In genomic region chr14:71834308-71835204, GRCh38 we compare ENCODE assay signal across 23 cellular contexts.
"Had no signal": no experiment of that assay in that cellular context is flagged by ENCODE, and none has a peak within 500 bp of the region (broad histone marks: within the 10 kb centered on the region; RNA-seq: fewer than 3 reads in every experiment).

No MANE protein-coding gene starts in this region.

- H3K9me3 ChIP-seq: ascending aorta, body of pancreas had no signal

- H3K27ac ChIP-seq: ascending aorta, body of pancreas had no signal

- H3K4me3 ChIP-seq: ascending aorta, body of pancreas had no signal

- H3K4me1 ChIP-seq: ascending aorta, body of pancreas had no signal

- H3K9me3 Mint-ChIP-seq: central memory CD8-positive, alpha-beta T cell had no signal

- H3K4me1 Mint-ChIP-seq: activated CD4-positive, alpha-beta T cell treated with anti-CD3 and anti-CD28 coated beads, Interleukin-2, amount 10 ng/mL, durations not matched to agents 7 days and 5 days; activated naive CD8-positive, alpha-beta T cell treated with anti-CD3 and anti-CD28 coated beads, Interleukin-2, amount 50 U/mL, for 24 hours; central memory CD8-positive, alpha-beta T cell; T-helper 17 cell had no signal

- ATAC-seq: activated naive CD4-positive, alpha-beta T cell treated with anti-CD3 and anti-CD28 coated beads, Interleukin-2, amount 50 U/mL, for 72 hours; activated naive CD8-positive, alpha-beta T cell treated with anti-CD3 and anti-CD28 coated beads, Interleukin-2, amount 50 U/mL, for 24 hours; activated T-cell treated with anti-CD3 and anti-CD28 coated beads, Interleukin-2, amount 50 U/mL, for 4 hours; body of pancreas; T-helper 17 cell had no signal

- DNase-seq: activated CD4-positive, alpha-beta memory T cell treated with anti-CD3 and anti-CD28 coated beads for 36 hours; activated CD4-positive, alpha-beta T cell treated with anti-CD3 and anti-CD28 coated beads, Interleukin-2, amount 10 ng/mL, durations not matched to agents 7 days and 5 days; activated CD4-positive, CD25-positive, alpha-beta regulatory T cell; activated CD8-positive, alpha-beta memory T cell treated with anti-CD3 and anti-CD28 coated beads for 24 hours; activated effector memory CD4-positive, alpha-beta T cell treated with anti-CD3 and anti-CD28 coated beads, Interleukin-2, amount 50 U/mL, for 16 hours; activated naive CD4-positive, alpha-beta T cell treated with Interleukin-2 at 50 U/mL for 16 hours; activated naive CD8-positive, alpha-beta T cell treated with anti-CD3 and anti-CD28 coated beads, Interleukin-2, amount 50 U/mL, for 24 hours; activated T-cell treated with anti-CD3 and anti-CD28 coated beads, Interleukin-2, amount 50 U/mL, for 4 hours; amniotic stem cell; body of pancreas; NCI-H1092; NCI-H2029; NCI-H2107; NCI-H345; NCI-H510A treated with DMSO at 0.1 percent for 48 hours; NCI-H69; NK-92 treated with Interleukin-12 subunit alpha and Interleukin-12 subunit beta, amount 100 ng/mL, for 24 hours; SHP77 treated with DMSO at 0.1 percent for 48 hours; T-helper 17 cell; T-helper 9 cell had no signal

- H3K4me3 Mint-ChIP-seq: activated CD4-positive, alpha-beta memory T cell treated with anti-CD3 and anti-CD28 coated beads for 36 hours; activated CD4-positive, alpha-beta T cell treated with anti-CD3 and anti-CD28 coated beads, Interleukin-2, amount 10 ng/mL, durations not matched to agents 7 days and 5 days; activated naive CD8-positive, alpha-beta T cell treated with anti-CD3 and anti-CD28 coated beads, Interleukin-2, amount 50 U/mL, for 24 hours; activated T-cell treated with anti-CD3 and anti-CD28 coated beads, Interleukin-2, amount 50 U/mL, for 4 hours; central memory CD8-positive, alpha-beta T cell; T-helper 17 cell had no signal

- H3K27ac Mint-ChIP-seq: activated CD4-positive, alpha-beta memory T cell treated with anti-CD3 and anti-CD28 coated beads for 36 hours; activated CD4-positive, alpha-beta T cell treated with anti-CD3 and anti-CD28 coated beads, Interleukin-2, amount 10 ng/mL, durations not matched to agents 7 days and 5 days; activated naive CD4-positive, alpha-beta T cell treated with anti-CD3 and anti-CD28 coated beads, Interleukin-2, amount 50 U/mL, for 72 hours; activated naive CD8-positive, alpha-beta T cell treated with anti-CD3 and anti-CD28 coated beads, Interleukin-2, amount 50 U/mL, for 24 hours; T-helper 17 cell had no signal

- H3K27me3 ChIP-seq: ascending aorta, body of pancreas had no signal

- H3K36me3 ChIP-seq: ascending aorta had no signal
